Comparison of ENCODE assay signal across 8 cellular contexts in the genomic region with DNA sequence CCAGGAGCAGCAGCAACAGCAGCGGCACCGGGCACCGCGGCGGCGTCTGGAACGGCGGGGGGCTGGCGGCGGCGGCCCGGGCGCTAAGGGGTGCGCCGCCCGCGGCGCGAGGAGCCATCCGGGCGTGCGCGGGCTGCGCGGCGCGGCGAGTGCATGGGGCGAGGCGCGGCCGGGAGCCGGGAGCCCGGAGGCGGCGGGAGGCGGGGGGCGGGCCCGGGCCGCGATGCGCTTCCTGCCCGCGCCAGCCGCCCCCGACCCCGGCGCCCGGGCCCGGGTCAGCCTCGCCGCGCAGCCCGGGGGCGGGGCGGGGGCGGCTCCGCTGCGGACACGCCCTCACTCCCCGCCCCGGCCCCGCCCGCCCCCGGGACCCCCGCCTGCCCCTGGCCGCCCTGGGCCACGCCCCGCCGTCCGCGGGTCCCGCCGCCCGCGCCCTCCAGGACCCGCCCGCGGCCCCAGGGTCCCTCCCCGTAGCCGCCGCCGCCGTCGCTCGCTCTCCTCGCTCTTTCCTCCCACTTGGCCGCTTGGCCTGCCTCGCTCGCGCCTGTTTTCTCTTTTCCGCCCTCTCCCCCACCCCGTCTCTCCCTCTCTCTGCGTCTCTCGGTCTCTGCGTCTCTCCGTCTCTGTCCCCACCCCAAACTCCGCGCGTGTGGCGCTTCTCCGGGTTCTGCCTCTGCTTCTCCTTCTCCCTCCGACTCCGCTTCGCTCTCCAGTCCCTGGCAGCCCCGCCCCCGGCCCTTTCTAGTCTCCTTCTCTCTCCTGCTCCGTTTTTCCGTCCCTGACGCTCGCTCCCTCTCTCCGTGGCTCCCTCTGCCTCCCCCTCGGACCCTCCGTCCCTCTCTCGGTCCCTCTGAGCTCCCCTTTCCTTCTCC. TPM values are rescaled to one million over a fixed set of nuclear protein-coding genes. Genes with fewer than 3 reads are reported as not detected.
DNase-seq lines count a peak whose midpoint lies in the region; ATAC-seq, FAIRE-seq and TF ChIP-seq lines count a peak whose summit lies in the region.

A gene with protein sequence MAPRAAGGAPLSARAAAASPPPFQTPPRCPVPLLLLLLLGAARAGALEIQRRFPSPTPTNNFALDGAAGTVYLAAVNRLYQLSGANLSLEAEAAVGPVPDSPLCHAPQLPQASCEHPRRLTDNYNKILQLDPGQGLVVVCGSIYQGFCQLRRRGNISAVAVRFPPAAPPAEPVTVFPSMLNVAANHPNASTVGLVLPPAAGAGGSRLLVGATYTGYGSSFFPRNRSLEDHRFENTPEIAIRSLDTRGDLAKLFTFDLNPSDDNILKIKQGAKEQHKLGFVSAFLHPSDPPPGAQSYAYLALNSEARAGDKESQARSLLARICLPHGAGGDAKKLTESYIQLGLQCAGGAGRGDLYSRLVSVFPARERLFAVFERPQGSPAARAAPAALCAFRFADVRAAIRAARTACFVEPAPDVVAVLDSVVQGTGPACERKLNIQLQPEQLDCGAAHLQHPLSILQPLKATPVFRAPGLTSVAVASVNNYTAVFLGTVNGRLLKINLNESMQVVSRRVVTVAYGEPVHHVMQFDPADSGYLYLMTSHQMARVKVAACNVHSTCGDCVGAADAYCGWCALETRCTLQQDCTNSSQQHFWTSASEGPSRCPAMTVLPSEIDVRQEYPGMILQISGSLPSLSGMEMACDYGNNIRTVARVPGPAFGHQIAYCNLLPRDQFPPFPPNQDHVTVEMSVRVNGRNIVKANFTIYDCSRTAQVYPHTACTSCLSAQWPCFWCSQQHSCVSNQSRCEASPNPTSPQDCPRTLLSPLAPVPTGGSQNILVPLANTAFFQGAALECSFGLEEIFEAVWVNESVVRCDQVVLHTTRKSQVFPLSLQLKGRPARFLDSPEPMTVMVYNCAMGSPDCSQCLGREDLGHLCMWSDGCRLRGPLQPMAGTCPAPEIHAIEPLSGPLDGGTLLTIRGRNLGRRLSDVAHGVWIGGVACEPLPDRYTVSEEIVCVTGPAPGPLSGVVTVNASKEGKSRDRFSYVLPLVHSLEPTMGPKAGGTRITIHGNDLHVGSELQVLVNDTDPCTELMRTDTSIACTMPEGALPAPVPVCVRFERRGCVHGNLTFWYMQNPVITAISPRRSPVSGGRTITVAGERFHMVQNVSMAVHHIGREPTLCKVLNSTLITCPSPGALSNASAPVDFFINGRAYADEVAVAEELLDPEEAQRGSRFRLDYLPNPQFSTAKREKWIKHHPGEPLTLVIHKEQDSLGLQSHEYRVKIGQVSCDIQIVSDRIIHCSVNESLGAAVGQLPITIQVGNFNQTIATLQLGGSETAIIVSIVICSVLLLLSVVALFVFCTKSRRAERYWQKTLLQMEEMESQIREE (N-terminal part only) (minus strand): TSS at position 155 of the 869 bp plus-strand sequence. CDS start 37 bp downstream, at position 118.

- H3K27me3 ChIP-seq in ACC112 (ENCODE audit: insufficient read depth, low read length): no peaks in the 10 kb centered on the region
- no peaks in the 10 kb centered on the region for H3K27me3 ChIP-seq in tibial artery

- peak within 1 kb of the TSS in 4 of 6 donors; percentile 77 to 95 (median 86) for H3K27ac Mint-ChIP-seq in naive B cell

- intact Hi-C loops in tibial artery (cut with DNase I; ENCODE audit: low total_unique reads): no loop called here

- peaks cover 58% of the 10 kb centered on the region for H3K4me1 ChIP-seq in ACC112 (ENCODE audit: control insufficient read depth, insufficient read depth, low read length, unreplicated experiment)
- H3K4me1 ChIP-seq in tibial artery: peaks cover 4 to 75% (median 68%) of the 10 kb centered on the region in 4 donors

- ATAC-seq in naive B cell (ENCODE audit: low read depth in 2 of 2): peak; percentile 37 to 42
- no peak for ATAC-seq in GM18867 (IDR thresholded peaks at IDR 0.05; ENCODE audit: unreplicated experiment)

- peak within 1 kb of the TSS; percentile 24 for H2AFZ ChIP-seq in ACC112 (ENCODE audit: low read length, unreplicated experiment)

- H3K36me3 Mint-ChIP-seq in naive B cell: peaks cover 0 to 8% of the 10 kb centered on the region in 2 donors

- no peaks in the 10 kb centered on the region for H3K9me3 ChIP-seq in tibial artery

- peak within 1 kb of the TSS; percentile 81 to 99 (median 94) for H3K4me3 Mint-ChIP-seq in naive B cell

- peaks cover 26 to 47% (median 41%) of the 10 kb centered on the region in 3 donors for H3K27me3 Mint-ChIP-seq in naive B cell

- H3K36me3 ChIP-seq in ACC112 (ENCODE audit: insufficient read depth, low read length): no peaks in the 10 kb centered on the region
- H3K36me3 ChIP-seq in tibial artery: no peaks in the 10 kb centered on the region

- no peak for FAIRE-seq in GM19239 (lab: Jason Lieb, UNC)

- peak within 1 kb of the TSS; percentile 68 for H3K27ac ChIP-seq in ACC112 (ENCODE audit: low read depth, low read length)
- peak within 1 kb of the TSS; percentile 88 to 99 for H3K27ac ChIP-seq in tibial artery

- peaks cover 16 to 19% (median 17%) of the 10 kb centered on the region in 3 donors for H3K4me1 Mint-ChIP-seq in naive B cell

- H3K79me2 ChIP-seq in ACC112 (ENCODE audit: control insufficient read depth, insufficient read depth, low read length, unreplicated experiment): peaks cover 45% of the 10 kb centered on the region

- DNase-seq in GM19239 (ENCODE audit: insufficient read length, low spot score) (peak; percentile 64), NCI-H774 (lab: John Stamatoyannopoulos, UW) (peak; percentile 56), activated gamma-delta T cell (lab: John Stamatoyannopoulos, UW) (peak; percentile 37), fibroblast of the aortic adventitia (ENCODE audit: low read depth) (peak; percentile 64), naive B cell (peak; percentile 15), tibial artery (peak; percentile 80 to 91)

- H3K4me3 ChIP-seq in ACC112 (ENCODE audit: low read depth, low read length) (peak within 1 kb of the TSS; percentile 92), fibroblast of the aortic adventitia (ENCODE audit: low read depth, low read length) (peak within 1 kb of the TSS; percentile 88), tibial artery (peak within 1 kb of the TSS; percentile 64 to 84)

- no peaks in the 10 kb centered on the region for H3K9me3 Mint-ChIP-seq in naive B cell

- TF ChIP-seq CTCF in fibroblast of the aortic adventitia (IDR thresholded peaks at IDR 0.05; ENCODE audit: insufficient read depth, low read length): no peak
- no peak for TF ChIP-seq CTCF in tibial artery (IDR thresholded peaks at IDR 0.05)

RNA-seq across cellular contexts. Expression of the gene that starts here (rescaled TPM):
- total RNA-seq in fibroblast of the aortic adventitia (ENCODE audit: low replicate concordance): 31.4 and 76.3 TPM in 2 replicates
- polyA plus RNA-seq in naive B cell (ENCODE audit: low read depth in 6 of 6): under 1 TPM in 2 of 6 donors, not detected in 4; 0.11 to 0.32 TPM

Comparison
In these comparisons a context has a peak if more than half of its experiments do, and no peak if none do; other contexts are left out.
1. Peak in DNase-seq and ATAC-seq in naive B cell; RNA of the gene not detected or under 1 TPM.
2. DNase-seq: peak in every context shown above with its lines; median percentile 86 in tibial artery; 64 in GM19239; 64 in fibroblast of the aortic adventitia; 56 in NCI-H774; 37 in activated gamma-delta T cell; 15 in naive B cell.